Comparison of ENCODE assay signal across 8 cellular contexts in the genomic region with DNA sequence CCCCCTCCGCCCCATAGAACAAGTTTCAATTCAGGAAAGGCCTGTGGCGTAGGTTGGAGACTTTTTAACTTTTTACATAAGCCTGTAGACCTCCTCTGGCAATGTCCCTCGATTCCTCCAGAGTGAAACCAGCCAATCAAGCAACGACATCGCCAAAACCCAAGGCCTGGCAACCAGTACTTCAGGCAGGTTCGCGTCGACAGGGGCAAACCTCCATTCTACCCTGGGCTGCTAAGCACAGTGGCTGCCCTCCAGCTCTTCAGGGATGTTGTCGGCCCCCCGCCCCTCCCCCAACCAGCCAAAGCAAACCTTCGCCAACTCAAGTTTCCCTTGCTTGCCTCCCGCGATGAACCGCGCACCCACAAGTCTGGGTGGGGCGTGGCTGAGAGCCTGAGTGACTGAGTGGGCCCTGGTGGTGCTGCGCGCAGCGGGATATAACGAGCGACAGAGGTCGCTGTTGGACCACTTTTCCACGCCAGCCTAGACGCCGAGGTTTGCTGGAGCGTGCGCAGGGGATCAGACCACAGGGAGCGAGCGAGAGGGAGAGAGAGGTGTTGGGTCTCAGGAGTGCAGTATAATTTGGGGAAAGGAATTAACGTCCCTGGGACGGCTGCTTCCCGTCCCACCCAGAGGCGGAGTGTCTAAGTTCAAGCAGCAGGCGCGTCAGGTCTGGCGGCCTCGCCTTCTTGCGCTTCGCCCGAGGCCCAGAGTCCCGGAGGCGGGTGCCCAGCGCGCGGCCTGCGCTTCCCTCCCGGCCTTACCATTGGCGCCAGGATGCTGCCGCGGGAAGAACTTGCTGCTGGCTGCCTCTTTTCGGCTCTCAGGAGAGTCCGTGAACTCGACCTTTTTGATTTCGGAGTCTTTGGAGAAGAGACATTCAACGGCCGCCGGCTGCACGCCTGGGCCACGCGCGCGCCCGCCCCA.
DNase-seq lines count a peak whose midpoint lies in the region; ATAC-seq and TF ChIP-seq lines count a peak whose summit lies in the region.

No MANE protein-coding gene starts in this region.

- H3K4me1 ChIP-seq in stomach smooth muscle (ENCODE audit: control insufficient read depth, insufficient read depth, low read length): peaks cover 27% of the 10 kb centered on the region

- DNase-seq in NCI-H2081 (lab: John Stamatoyannopoulos, UW) (peak; percentile 56 to 71), NCI-H2081 treated with DMSO at 0.1 percent for 48 hours (lab: John Stamatoyannopoulos, UW) (no peak), HuH-7 (ENCODE audit: low spot score) (peak; percentile 76), medulla oblongata (ENCODE audit: extremely low spot score) (peak; percentile 80)
- no peak for DNase-seq in effector memory CD8-positive, alpha-beta T cell

- peaks cover 4 to 7% of the 10 kb centered on the region in 2 donors for H3K4me1 Mint-ChIP-seq in effector memory CD8-positive, alpha-beta T cell (ENCODE audit: low read depth in 2 of 2)

- no peaks in the 10 kb centered on the region for H3K36me3 ChIP-seq in stomach smooth muscle (ENCODE audit: control insufficient read depth in 2 of 2, insufficient read depth in 2 of 2, low read length in 2 of 2)

- no peak overlapping the region for H3K27ac ChIP-seq in stomach smooth muscle (ENCODE audit: low read length)

- no peak overlapping the region for H3K9ac ChIP-seq in stomach smooth muscle (ENCODE audit: low read length in 2 of 2)

- no peak overlapping the region for H3K27ac Mint-ChIP-seq in effector memory CD8-positive, alpha-beta T cell

- peaks cover 81 to 95% of the 10 kb centered on the region in 2 donors for H3K27me3 ChIP-seq in stomach smooth muscle (ENCODE audit: control insufficient read depth in 1 of 2, insufficient read depth in 2 of 2, low read length in 2 of 2)

- H3K4me3 ChIP-seq in stomach smooth muscle (ENCODE audit: low read length in 2 of 2): peak overlapping the region; percentile 34 to 65

- H3K4me3 Mint-ChIP-seq in effector memory CD8-positive, alpha-beta T cell: peak overlapping the region; percentile 31 to 67

- peaks cover 70 to 90% of the 10 kb centered on the region in 2 donors for H3K27me3 Mint-ChIP-seq in effector memory CD8-positive, alpha-beta T cell

- peaks cover 0 to 2% of the 10 kb centered on the region in 2 donors for H3K9me3 Mint-ChIP-seq in effector memory CD8-positive, alpha-beta T cell

- peak; percentile 99 for ATAC-seq in GM21576 (IDR thresholded peaks at IDR 0.05; ENCODE audit: unreplicated experiment)
- ATAC-seq in SK-N-SH treated with all-trans-retinoic acid at 6 μM for 48 hours: peak; percentile 99
- ATAC-seq in effector memory CD8-positive, alpha-beta T cell (replicated peaks): no peak

- H3K36me3 Mint-ChIP-seq in effector memory CD8-positive, alpha-beta T cell (ENCODE audit: insufficient read depth): peaks cover 6% of the 10 kb centered on the region

- H3K9me3 ChIP-seq in stomach smooth muscle (ENCODE audit: control insufficient read depth in 2 of 2, low read length in 2 of 2): peaks cover 2 to 3% of the 10 kb centered on the region in 2 donors

TF ChIP-seq in SK-N-SH treated with all-trans-retinoic acid at 6 μM for 48 hours, 23 proteins besides CTCF, POLR2A, EP300 and RAD21:
- TF ChIP-seq PPARA (CRISPR knock-in tag; IDR thresholded peaks at IDR 0.05; ENCODE audit: borderline replicate concordance): no peak

Comparison
In these comparisons a context has a peak if more than half of its experiments do, and no peak if none do; other contexts are left out.
1. DNase-seq: peak in NCI-H2081 (2 of 2), HuH-7 (single experiment) and medulla oblongata (single experiment); none in NCI-H2081 treated with DMSO at 0.1 percent for 48 hours (single experiment) and effector memory CD8-positive, alpha-beta T cell (0 of 3).